In the genomic region with DNA sequence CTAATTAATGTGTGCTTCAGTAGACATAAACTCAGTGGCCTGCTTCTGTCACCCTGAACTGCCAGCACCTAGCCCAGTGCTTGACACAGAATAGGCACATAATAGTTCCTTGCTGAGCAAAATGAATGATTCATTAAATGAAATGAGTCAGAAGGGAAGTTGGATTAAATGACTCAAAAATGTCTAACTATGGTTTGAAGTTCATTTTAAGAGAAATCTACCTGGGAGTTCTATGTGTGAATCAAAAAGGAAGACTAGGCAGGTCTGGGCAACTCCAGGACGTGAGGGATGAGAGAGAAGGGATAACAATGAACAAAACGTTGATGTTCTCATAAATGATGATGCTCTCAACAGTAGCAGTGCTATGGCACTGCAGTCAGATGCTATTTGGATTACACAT, we compare ENCODE assay signal across 8 cellular contexts.
DNase-seq lines count a peak whose midpoint lies in the region; ATAC-seq, FAIRE-seq and TF ChIP-seq lines count a peak whose summit lies in the region.

No MANE protein-coding gene starts in this region.

- DNase-seq in COLO829 (ENCODE audit: low spot score) (peak; percentile 44), astrocyte (ENCODE audit: low read depth) (peak; percentile 53), Ammon's horn (ENCODE audit: low spot score) (no peak), retina (no peak), GOT3 (lab: John Stamatoyannopoulos, UW) (no peak), sciatic nerve (ENCODE audit: low spot score) (no peak)

- H3K36me3 ChIP-seq in astrocyte (ENCODE audit: insufficient read depth, low read length): no peaks in the 10 kb centered on the region

- peak overlapping the region; percentile 39 for H2AFZ ChIP-seq in astrocyte (ENCODE audit: low read depth, low read length)

- no peak for TF ChIP-seq CTCF in astrocyte (IDR thresholded peaks at IDR 0.05; ENCODE audit: insufficient read depth, low read depth, low read length)

- peak overlapping the region; percentile 54 for H3K4me2 ChIP-seq in astrocyte (ENCODE audit: low read length)

- H4K20me1 ChIP-seq in astrocyte (ENCODE audit: insufficient read depth, low read length): no peaks in the 10 kb centered on the region

- H3K27ac Mint-ChIP-seq in astrocyte (ENCODE audit: unreplicated experiment): no peak overlapping the region

- H3K27me3 Mint-ChIP-seq in astrocyte (ENCODE audit: low read depth, unreplicated experiment): no peaks in the 10 kb centered on the region

- no peak overlapping the region for H3K4me3 ChIP-seq in astrocyte (ENCODE audit: insufficient read depth, low read depth, low read length)

- no peaks in the 10 kb centered on the region for H3K36me3 Mint-ChIP-seq in astrocyte (ENCODE audit: low read depth, unreplicated experiment)

- no peak overlapping the region for H3K4me3 Mint-ChIP-seq in astrocyte (ENCODE audit: unreplicated experiment)

- H3K27ac ChIP-seq in astrocyte (ENCODE audit: low read depth, low read length): peak overlapping the region; percentile 58

- ATAC-seq in GM19397 (IDR thresholded peaks at IDR 0.05; ENCODE audit: unreplicated experiment): peak; percentile 65
- peak; percentile 86 for ATAC-seq in HG03175 (IDR thresholded peaks at IDR 0.05; ENCODE audit: unreplicated experiment)
- ATAC-seq in sciatic nerve: no peak

- no peaks in the 10 kb centered on the region for H3K79me2 ChIP-seq in astrocyte (ENCODE audit: insufficient read depth, low read length)

- intact Hi-C loops in sciatic nerve (cut with DNase I): no loop called here

- no peaks in the 10 kb centered on the region for H3K9me3 ChIP-seq in astrocyte (ENCODE audit: insufficient read depth, low read depth, low read length)

- H3K4me1 ChIP-seq in astrocyte (ENCODE audit: insufficient read depth, low read length): peaks cover 12% of the 10 kb centered on the region

- no peak overlapping the region for H3K9ac ChIP-seq in astrocyte (ENCODE audit: low read length)

- FAIRE-seq in astrocyte (lab: Jason Lieb, UNC): peak; percentile 62

- no peaks in the 10 kb centered on the region for H3K27me3 ChIP-seq in astrocyte (ENCODE audit: insufficient read depth, low read length)

- no peaks in the 10 kb centered on the region for H3K9me3 Mint-ChIP-seq in astrocyte (ENCODE audit: unreplicated experiment)

- peaks cover 2% of the 10 kb centered on the region for H3K4me1 Mint-ChIP-seq in astrocyte (ENCODE audit: low read depth, unreplicated experiment)

Comparison
In these comparisons a context has a peak if more than half of its experiments do, and no peak if none do; other contexts are left out.
1. DNase-seq: peak in COLO829 (single experiment) and astrocyte (single experiment); none in Ammon's horn (single experiment), retina (single experiment), GOT3 (single experiment) and sciatic nerve (single experiment).